1 cellular context compared by ENCODE assay signal in genomic region chr7:107920048-107920772, GRCh38.
A peak's percentile ranks its signal among the peaks of the same experiment; 100 is the strongest.
TF ChIP-seq lines count a peak whose summit lies in the region.

No MANE protein-coding gene starts in this region.

TF ChIP-seq in HepG2, 621 proteins besides CTCF, POLR2A, EP300 and RAD21:
- TF ChIP-seq CEBPZ (IDR thresholded peaks at IDR 0.05; ENCODE audit: low read length): no peak
- TF ChIP-seq ZNF142 (CRISPR knock-in tag; IDR thresholded peaks at IDR 0.05): no peak
- TF ChIP-seq JARID2 (CRISPR knock-in tag; IDR thresholded peaks at IDR 0.05; ENCODE audit: insufficient replicate concordance): no peak
- no peak for TF ChIP-seq KLF12 (CRISPR knock-in tag; IDR thresholded peaks at IDR 0.05; ENCODE audit: borderline replicate concordance)
- TF ChIP-seq RBM22 (optimal IDR thresholded peaks at IDR 0.05; ENCODE audit: low read length): peak; percentile 69
TF ChIP-seq in HepG2: peak in this region for 1.
